Comparison of ENCODE assay signal across 9 cellular contexts in genomic region chr18:14978962-14979535, GRCh38.
DNase-seq lines count a peak whose midpoint lies in the region; ATAC-seq and TF ChIP-seq lines count a peak whose summit lies in the region.
"Had no signal": no experiment of that assay in that cellular context is flagged by ENCODE, and none has a peak within 500 bp of the region (broad histone marks: within the 10 kb centered on the region; RNA-seq: fewer than 3 reads in every experiment).

No MANE protein-coding gene starts in this region.

- no peak for TF ChIP-seq POLR2A in ovary (IDR thresholded peaks at IDR 0.05)

- BruUV-seq in Caco-2 (replicated peaks; lab: Mats Ljungman, UMichigan): no TSS peak

- H3K9me3 ChIP-seq in Caco-2 (no peaks in the 10 kb centered on the region), lung (ENCODE audit: control insufficient read depth in 2 of 2, insufficient read depth in 1 of 2, low read length in 1 of 2) (peaks cover 0 to 1% of the 10 kb centered on the region in 2 donors), ovary (no peaks in the 10 kb centered on the region)

- H3K4me3 ChIP-seq in Caco-2 (ENCODE audit: low read depth, low read length) (no peak overlapping the region), lung (no peak overlapping the region), ovary (no peak overlapping the region)

- H3K9me3 Mint-ChIP-seq in Caco-2 (ENCODE audit: unreplicated experiment): peaks cover 8% of the 10 kb centered on the region
- H3K9me3 Mint-ChIP-seq in activated naive CD8-positive, alpha-beta T cell treated with anti-CD3 and anti-CD28 coated beads for 36 hours: no peaks in the 10 kb centered on the region

- H3K4me1 ChIP-seq in Caco-2: no peaks in the 10 kb centered on the region
- no peaks in the 10 kb centered on the region for H3K4me1 ChIP-seq in lung (ENCODE audit: control insufficient read depth in 2 of 2, insufficient read depth in 2 of 2, low read length in 2 of 2)
- no peaks in the 10 kb centered on the region for H3K4me1 ChIP-seq in ovary (ENCODE audit: insufficient read depth)

- intact Hi-C loops in Caco-2 (cut with micrococcal nuclease; ENCODE audit: unreplicated experiment) (no loop called here), ovary (cut with DNase I) (no loop called here)

- H3K27ac Mint-ChIP-seq in Caco-2 (ENCODE audit: unreplicated experiment): no peak overlapping the region
- no peak overlapping the region for H3K27ac Mint-ChIP-seq in activated naive CD8-positive, alpha-beta T cell treated with anti-CD3 and anti-CD28 coated beads for 36 hours
- H3K27ac Mint-ChIP-seq: naive B cell had no signal

- TF ChIP-seq CTCF in Caco-2 (IDR thresholded peaks at IDR 0.05; ENCODE audit: insufficient read depth in 1 of 2, low read depth in 1 of 2, low read length in 1 of 2, severe bottlenecking in 1 of 2, unreplicated experiment in 1 of 2) (peak; percentile 42 to 50), lung (IDR thresholded peaks at IDR 0.05; ENCODE audit: control extremely low read depth, extremely low read depth) (no peak), ovary (IDR thresholded peaks at IDR 0.05) (no peak)

- no peaks in the 10 kb centered on the region for H3K36me3 ChIP-seq in Caco-2 (ENCODE audit: control insufficient read depth, insufficient read depth, low read length)
- H3K36me3 ChIP-seq in lung (ENCODE audit: control insufficient read depth in 2 of 2, insufficient read depth in 2 of 2, low read length in 2 of 2): no peaks in the 10 kb centered on the region
- H3K36me3 ChIP-seq in ovary: no peaks in the 10 kb centered on the region

- H3K4me1 Mint-ChIP-seq in Caco-2 (ENCODE audit: low read depth, unreplicated experiment): no peaks in the 10 kb centered on the region
- no peaks in the 10 kb centered on the region for H3K4me1 Mint-ChIP-seq in activated naive CD8-positive, alpha-beta T cell treated with anti-CD3 and anti-CD28 coated beads for 36 hours

- DNase-seq in Caco-2 (peak in 1 of 2 experiments; percentile 68), Kasumi-1 (lab: John Stamatoyannopoulos, UW) (peak; percentile 53 to 58), lung (ENCODE audit: low spot score) (peak; percentile 27), ovary (no peak)
- DNase-seq in activated naive CD8-positive, alpha-beta T cell treated with anti-CD3 and anti-CD28 coated beads for 36 hours: peak; percentile 27
- DNase-seq in NK-92 treated with Interleukin-12 subunit alpha and Interleukin-12 subunit beta, amount 100 ng/mL, for 24 hours (lab: John Stamatoyannopoulos, UW): no peak
- DNase-seq in activated naive CD4-positive, alpha-beta T cell (lab: John Stamatoyannopoulos, UW): no peak
- DNase-seq: naive B cell had no signal

- no peak for TF ChIP-seq EP300 in ovary (IDR thresholded peaks at IDR 0.05)

- no peaks in the 10 kb centered on the region for H3K27me3 Mint-ChIP-seq in Caco-2 (ENCODE audit: insufficient read depth, unreplicated experiment)
- H3K27me3 Mint-ChIP-seq in activated naive CD8-positive, alpha-beta T cell treated with anti-CD3 and anti-CD28 coated beads for 36 hours: peaks cover 6% of the 10 kb centered on the region
- H3K27me3 Mint-ChIP-seq: naive B cell had no signal

- no peaks in the 10 kb centered on the region for H3K36me3 Mint-ChIP-seq in Caco-2 (ENCODE audit: insufficient read depth, unreplicated experiment)
- H3K36me3 Mint-ChIP-seq in activated naive CD8-positive, alpha-beta T cell treated with anti-CD3 and anti-CD28 coated beads for 36 hours: no peaks in the 10 kb centered on the region
- H3K36me3 Mint-ChIP-seq: naive B cell had no signal

- ATAC-seq in lung (ENCODE audit: insufficient read depth, low FRiP score) (no peak), GM18511 (IDR thresholded peaks at IDR 0.05; ENCODE audit: unreplicated experiment) (no peak)

- no peaks in the 10 kb centered on the region for H3K27me3 ChIP-seq in Caco-2 (replicated peaks; ENCODE audit: control insufficient read depth, insufficient read depth, low read length)
- H3K27me3 ChIP-seq in lung (ENCODE audit: control insufficient read depth, insufficient read depth): no peaks in the 10 kb centered on the region
- H3K27me3 ChIP-seq in ovary: no peaks in the 10 kb centered on the region

- CTCF ChIA-PET in Caco-2 (lab: Charles Lee): no interaction called here

- 26 to 36% methylated on average over 8 of the region's 8 CpGs for WGBS in lung, 2 donors
- WGBS in ovary, 3 donors: 16 to 34% (median 25%) methylated on average over 8 of the region's 8 CpGs

- POLR2A ChIA-PET in Caco-2 (lab: Charles Lee): no interaction called here

- H3K4me3 Mint-ChIP-seq in Caco-2 (ENCODE audit: unreplicated experiment): no peak overlapping the region
- no peak overlapping the region for H3K4me3 Mint-ChIP-seq in activated naive CD8-positive, alpha-beta T cell treated with anti-CD3 and anti-CD28 coated beads for 36 hours
- H3K4me3 Mint-ChIP-seq: naive B cell had no signal

- no peak overlapping the region for H3K27ac ChIP-seq in lung (ENCODE audit: low read depth in 1 of 2, low read length in 1 of 2)
- no peak overlapping the region for H3K27ac ChIP-seq in ovary

Comparison
In these comparisons a context has a peak if more than half of its experiments do, and no peak if none do; other contexts are left out.
1. DNase-seq: peak in Kasumi-1 (2 of 2), activated naive CD8-positive, alpha-beta T cell treated with anti-CD3 and anti-CD28 coated beads for 36 hours (single experiment) and lung (single experiment); none in NK-92 treated with Interleukin-12 subunit alpha and Interleukin-12 subunit beta, amount 100 ng/mL, for 24 hours (single experiment), ovary (0 of 5) and activated naive CD4-positive, alpha-beta T cell (0 of 4).
2. CTCF ChIP-seq: peak in Caco-2 (2 of 2); none in lung (single experiment) and ovary (0 of 3).